ENCODE assay signal across 1 cellular context in the genomic region with DNA sequence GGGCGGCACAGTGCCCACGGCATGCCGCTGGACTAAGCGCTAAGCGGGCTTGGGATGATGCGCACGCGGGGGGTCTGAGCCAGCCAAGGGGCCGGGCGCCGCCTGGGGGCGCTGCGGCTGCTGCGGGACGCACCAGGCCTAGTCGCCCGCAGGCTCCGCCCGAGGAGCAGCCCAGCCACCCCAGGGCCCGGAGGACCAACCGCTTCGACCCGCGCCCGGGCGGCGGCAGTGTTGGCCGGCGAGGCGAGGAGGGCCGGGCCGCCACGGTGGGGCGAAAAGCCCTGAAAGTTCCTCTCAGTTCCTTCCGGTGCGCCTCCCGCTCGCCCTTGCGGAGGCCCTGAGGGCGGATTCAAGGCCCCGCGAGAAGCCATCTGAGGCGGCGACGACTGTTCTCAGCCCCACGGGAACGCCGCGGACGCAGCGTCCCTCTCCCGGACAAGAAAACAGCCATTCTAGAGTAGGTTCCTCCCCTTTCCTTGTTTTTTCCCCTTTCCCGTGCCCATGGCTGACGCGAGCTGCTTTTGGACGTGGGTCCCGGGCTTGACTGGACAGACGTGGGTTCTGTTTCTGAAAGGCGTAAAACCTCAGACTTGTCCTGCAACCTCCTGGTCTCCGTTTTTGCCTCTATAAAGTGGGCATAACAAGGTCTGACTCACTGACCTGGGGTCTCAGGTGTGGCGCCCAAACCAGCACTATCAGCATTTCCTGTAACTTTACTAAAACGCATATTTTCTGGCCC.
TF ChIP-seq lines count a peak whose summit lies in the region.

A gene with protein sequence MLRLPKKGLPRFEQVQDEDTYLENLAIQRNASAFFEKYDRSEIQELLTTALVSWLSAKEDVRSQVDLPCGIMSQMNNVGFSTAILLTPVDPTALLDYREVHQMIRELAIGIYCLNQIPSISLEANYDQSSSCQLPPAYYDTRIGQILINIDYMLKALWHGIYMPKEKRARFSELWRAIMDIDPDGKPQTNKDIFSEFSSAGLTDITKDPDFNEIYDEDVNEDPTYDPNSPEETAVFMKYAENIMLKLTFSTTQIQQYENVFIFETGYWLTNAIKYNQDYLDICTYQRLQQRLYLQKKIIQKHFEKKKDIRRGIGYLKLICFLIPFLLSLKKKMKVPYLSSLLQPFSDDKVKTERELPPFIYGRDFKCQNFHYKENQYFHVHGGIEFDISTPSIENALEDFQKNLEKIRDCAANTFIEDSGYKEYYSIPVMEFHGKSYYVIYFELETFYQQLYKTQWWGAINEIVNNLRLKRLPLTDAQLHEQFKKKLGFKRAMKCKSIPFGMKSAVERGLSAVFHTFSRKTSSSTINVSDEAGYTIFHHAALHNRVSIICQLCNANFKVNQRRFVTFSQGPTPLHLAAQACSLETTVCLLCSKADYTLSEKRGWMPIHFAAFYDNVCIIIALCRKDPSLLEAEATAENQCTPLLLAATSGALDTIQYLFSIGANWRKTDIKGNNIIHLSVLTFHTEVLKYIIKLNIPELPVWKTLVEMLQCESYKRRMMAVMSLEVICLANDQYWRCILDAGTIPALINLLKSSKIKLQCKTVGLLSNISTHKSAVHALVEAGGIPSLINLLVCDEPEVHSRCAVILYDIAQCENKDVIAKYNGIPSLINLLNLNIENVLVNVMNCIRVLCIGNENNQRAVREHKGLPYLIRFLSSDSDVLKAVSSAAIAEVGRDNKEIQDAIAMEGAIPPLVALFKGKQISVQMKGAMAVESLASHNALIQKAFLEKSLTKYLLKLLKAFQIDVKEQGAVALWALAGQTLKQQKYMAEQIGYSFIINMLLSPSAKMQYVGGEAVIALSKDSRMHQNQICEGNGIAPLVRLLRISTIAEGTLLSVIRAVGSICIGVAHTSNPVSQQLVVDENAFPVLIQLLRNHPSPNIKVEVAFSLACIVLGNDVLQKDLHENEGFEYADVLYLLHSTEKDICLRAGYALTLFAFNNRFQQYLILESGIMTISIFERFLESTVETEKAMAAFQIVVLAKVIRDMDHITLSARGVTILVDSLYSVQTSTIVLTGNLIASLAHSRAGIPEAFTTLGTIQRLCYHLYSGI (N-terminal part only) (plus strand): TSS at position 297 of the 739 bp plus-strand sequence. CDS start 1,821 bp downstream, outside the sequence.

TF ChIP-seq in HepG2, 621 proteins besides CTCF, POLR2A, EP300 and RAD21 (continued from another document and continues in another):
- TF ChIP-seq SNAPC4 (CRISPR knock-in tag; IDR thresholded peaks at IDR 0.05), result no peak
- peak; percentile 92 for TF ChIP-seq ELF3 (CRISPR knock-in tag; IDR thresholded peaks at IDR 0.05)
- TF ChIP-seq RAD51 (IDR thresholded peaks at IDR 0.05; ENCODE audit: borderline replicate concordance), result no peak
- TF ChIP-seq ZSCAN20 (CRISPR knock-in tag; IDR thresholded peaks at IDR 0.05; ENCODE audit: borderline replicate concordance), result peak; percentile 99
- TF ChIP-seq THAP11 (CRISPR knock-in tag; IDR thresholded peaks at IDR 0.05), result peak; percentile 85
- TF ChIP-seq ZNF263 (CRISPR knock-in tag; IDR thresholded peaks at IDR 0.05), result peak; percentile 80
- peak; percentile 99 for TF ChIP-seq ZNF547 (CRISPR knock-in tag; IDR thresholded peaks at IDR 0.05)
- peak; percentile 79; the same call in 1 of the 2 replicates for TF ChIP-seq ZNF562 (CRISPR knock-in tag; IDR thresholded peaks at IDR 0.05; ENCODE audit: borderline replicate concordance)
- peak; percentile 91 for TF ChIP-seq BRCA1 (CRISPR knock-in tag; IDR thresholded peaks at IDR 0.05)
- TF ChIP-seq, protein P1, sequence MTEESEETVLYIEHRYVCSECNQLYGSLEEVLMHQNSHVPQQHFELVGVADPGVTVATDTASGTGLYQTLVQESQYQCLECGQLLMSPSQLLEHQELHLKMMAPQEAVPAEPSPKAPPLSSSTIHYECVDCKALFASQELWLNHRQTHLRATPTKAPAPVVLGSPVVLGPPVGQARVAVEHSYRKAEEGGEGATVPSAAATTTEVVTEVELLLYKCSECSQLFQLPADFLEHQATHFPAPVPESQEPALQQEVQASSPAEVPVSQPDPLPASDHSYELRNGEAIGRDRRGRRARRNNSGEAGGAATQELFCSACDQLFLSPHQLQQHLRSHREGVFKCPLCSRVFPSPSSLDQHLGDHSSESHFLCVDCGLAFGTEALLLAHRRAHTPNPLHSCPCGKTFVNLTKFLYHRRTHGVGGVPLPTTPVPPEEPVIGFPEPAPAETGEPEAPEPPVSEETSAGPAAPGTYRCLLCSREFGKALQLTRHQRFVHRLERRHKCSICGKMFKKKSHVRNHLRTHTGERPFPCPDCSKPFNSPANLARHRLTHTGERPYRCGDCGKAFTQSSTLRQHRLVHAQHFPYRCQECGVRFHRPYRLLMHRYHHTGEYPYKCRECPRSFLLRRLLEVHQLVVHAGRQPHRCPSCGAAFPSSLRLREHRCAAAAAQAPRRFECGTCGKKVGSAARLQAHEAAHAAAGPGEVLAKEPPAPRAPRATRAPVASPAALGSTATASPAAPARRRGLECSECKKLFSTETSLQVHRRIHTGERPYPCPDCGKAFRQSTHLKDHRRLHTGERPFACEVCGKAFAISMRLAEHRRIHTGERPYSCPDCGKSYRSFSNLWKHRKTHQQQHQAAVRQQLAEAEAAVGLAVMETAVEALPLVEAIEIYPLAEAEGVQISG (CRISPR knock-in tag; IDR thresholded peaks at IDR 0.05), result peak; percentile 97
- TF ChIP-seq MED13 (CRISPR knock-in tag; IDR thresholded peaks at IDR 0.05), result 0 out of 2 replicates have a peak, but pooled peaks have one; percentile 63
- TF ChIP-seq MBD4 (IDR thresholded peaks at IDR 0.05; ENCODE audit: borderline replicate concordance, low read length), result no peak
- peak; percentile 92 for TF ChIP-seq KMT2A (CRISPR knock-in tag; IDR thresholded peaks at IDR 0.05)
- TF ChIP-seq, protein P2, sequence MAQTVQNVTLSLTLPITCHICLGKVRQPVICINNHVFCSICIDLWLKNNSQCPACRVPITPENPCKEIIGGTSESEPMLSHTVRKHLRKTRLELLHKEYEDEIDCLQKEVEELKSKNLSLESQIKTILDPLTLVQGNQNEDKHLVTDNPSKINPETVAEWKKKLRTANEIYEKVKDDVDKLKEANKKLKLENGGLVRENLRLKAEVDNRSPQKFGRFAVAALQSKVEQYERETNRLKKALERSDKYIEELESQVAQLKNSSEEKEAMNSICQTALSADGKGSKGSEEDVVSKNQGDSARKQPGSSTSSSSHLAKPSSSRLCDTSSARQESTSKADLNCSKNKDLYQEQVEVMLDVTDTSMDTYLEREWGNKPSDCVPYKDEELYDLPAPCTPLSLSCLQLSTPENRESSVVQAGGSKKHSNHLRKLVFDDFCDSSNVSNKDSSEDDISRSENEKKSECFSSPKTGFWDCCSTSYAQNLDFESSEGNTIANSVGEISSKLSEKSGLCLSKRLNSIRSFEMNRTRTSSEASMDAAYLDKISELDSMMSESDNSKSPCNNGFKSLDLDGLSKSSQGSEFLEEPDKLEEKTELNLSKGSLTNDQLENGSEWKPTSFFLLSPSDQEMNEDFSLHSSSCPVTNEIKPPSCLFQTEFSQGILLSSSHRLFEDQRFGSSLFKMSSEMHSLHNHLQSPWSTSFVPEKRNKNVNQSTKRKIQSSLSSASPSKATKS (CRISPR knock-in tag; IDR thresholded peaks at IDR 0.05), result no peak; the same call in 1 of the 2 replicates
- TF ChIP-seq ZKSCAN8 (CRISPR knock-in tag; IDR thresholded peaks at IDR 0.05; ENCODE audit: borderline replicate concordance), result peak; percentile 72
- no peak for TF ChIP-seq GMEB2 (CRISPR knock-in tag; IDR thresholded peaks at IDR 0.05; ENCODE audit: low read depth)
- TF ChIP-seq, protein P3, sequence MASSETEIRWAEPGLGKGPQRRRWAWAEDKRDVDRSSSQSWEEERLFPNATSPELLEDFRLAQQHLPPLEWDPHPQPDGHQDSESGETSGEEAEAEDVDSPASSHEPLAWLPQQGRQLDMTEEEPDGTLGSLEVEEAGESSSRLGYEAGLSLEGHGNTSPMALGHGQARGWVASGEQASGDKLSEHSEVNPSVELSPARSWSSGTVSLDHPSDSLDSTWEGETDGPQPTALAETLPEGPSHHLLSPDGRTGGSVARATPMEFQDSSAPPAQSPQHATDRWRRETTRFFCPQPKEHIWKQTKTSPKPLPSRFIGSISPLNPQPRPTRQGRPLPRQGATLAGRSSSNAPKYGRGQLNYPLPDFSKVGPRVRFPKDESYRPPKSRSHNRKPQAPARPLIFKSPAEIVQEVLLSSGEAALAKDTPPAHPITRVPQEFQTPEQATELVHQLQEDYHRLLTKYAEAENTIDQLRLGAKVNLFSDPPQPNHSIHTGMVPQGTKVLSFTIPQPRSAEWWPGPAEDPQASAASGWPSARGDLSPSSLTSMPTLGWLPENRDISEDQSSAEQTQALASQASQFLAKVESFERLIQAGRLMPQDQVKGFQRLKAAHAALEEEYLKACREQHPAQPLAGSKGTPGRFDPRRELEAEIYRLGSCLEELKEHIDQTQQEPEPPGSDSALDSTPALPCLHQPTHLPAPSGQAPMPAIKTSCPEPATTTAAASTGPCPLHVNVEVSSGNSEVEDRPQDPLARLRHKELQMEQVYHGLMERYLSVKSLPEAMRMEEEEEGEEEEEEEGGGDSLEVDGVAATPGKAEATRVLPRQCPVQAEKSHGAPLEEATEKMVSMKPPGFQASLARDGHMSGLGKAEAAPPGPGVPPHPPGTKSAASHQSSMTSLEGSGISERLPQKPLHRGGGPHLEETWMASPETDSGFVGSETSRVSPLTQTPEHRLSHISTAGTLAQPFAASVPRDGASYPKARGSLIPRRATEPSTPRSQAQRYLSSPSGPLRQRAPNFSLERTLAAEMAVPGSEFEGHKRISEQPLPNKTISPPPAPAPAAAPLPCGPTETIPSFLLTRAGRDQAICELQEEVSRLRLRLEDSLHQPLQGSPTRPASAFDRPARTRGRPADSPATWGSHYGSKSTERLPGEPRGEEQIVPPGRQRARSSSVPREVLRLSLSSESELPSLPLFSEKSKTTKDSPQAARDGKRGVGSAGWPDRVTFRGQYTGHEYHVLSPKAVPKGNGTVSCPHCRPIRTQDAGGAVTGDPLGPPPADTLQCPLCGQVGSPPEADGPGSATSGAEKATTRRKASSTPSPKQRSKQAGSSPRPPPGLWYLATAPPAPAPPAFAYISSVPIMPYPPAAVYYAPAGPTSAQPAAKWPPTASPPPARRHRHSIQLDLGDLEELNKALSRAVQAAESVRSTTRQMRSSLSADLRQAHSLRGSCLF (CRISPR knock-in tag; IDR thresholded peaks at IDR 0.05; ENCODE audit: borderline replicate concordance), result 0 out of 2 replicates have a peak, but pooled peaks have one; percentile 54
- TF ChIP-seq RFXANK (CRISPR knock-in tag; IDR thresholded peaks at IDR 0.05), result 0 out of 2 replicates have a peak, but pooled peaks have one; percentile 28
- no peak; the same call in 1 of the 2 replicates for TF ChIP-seq CREB1 (IDR thresholded peaks at IDR 0.05)
- TF ChIP-seq CREB1 (CRISPR knock-in tag; IDR thresholded peaks at IDR 0.05), result no peak
- TF ChIP-seq ZNF75D (CRISPR knock-in tag; IDR thresholded peaks at IDR 0.05; ENCODE audit: borderline replicate concordance), result no peak
- no peak; the same call in 1 of the 2 replicates for TF ChIP-seq SOX13 (IDR thresholded peaks at IDR 0.05)
- TF ChIP-seq SOX13 (CRISPR knock-in tag; conservative IDR thresholded peaks at IDR 0.05 in 1 of 2, IDR thresholded peaks at IDR 0.05 in 1 of 2), result peak in 1 of 2 experiments; percentile 49; a peak in 3 of 4 replicates
- peak; percentile 94 for TF ChIP-seq ZNF724P (CRISPR knock-in tag; IDR thresholded peaks at IDR 0.05; ENCODE audit: borderline replicate concordance)
- TF ChIP-seq SALL1 (CRISPR knock-in tag; IDR thresholded peaks at IDR 0.05), result peak; percentile 98
- TF ChIP-seq KDM2A (CRISPR knock-in tag; IDR thresholded peaks at IDR 0.05; ENCODE audit: borderline replicate concordance, low read depth), result peak; percentile 97
- no peak for TF ChIP-seq CSRNP2 (CRISPR knock-in tag; conservative IDR thresholded peaks at IDR 0.05; ENCODE audit: low read depth)
